ENCODE assay signal across 17 cellular contexts in the genomic region with DNA sequence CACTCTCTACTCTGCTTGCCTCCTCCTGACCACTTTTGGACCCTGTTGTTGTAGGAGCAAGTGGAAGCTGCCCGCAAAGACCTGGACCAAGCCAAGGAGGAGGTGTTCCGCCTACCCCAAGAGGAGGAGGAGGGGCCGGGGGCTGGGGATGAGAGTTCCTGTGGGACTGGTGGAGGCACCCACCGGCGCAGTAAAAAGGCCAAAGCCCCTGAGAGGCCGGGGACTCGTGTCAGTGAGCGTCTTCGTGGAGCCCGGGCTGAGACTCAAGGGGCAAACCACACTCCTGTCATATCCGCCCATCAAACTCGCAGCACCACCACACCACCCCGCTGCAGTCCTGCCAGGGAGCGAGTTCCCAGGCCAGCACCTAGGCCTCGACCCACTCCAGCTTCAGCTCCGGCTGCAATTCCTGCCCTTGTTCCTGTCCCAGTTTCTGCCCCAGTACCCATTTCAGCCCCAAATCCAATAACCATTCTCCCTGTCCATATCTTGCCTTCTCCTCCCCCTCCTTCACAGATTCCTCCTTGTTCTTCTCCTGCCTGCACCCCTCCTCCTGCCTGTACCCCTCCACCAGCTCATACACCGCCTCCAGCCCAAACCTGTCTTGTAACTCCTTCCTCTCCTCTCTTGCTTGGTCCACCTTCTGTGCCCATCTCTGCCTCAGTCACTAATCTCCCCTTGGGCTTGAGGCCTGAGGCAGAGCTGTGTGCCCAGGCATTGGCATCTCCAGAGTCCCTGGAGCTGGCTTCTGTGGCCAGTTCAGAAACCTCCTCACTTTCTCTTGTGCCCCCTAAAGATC. TPM values are rescaled to one million over a fixed set of nuclear protein-coding genes. Genes with fewer than 3 reads are reported as not detected.
DNase-seq lines count a peak whose midpoint lies in the region; ATAC-seq and TF ChIP-seq lines count a peak whose summit lies in the region.
"Had no signal": no experiment of that assay in that cellular context is flagged by ENCODE, and none has a peak within 500 bp of the region (broad histone marks: within the 10 kb centered on the region; RNA-seq: fewer than 3 reads in every experiment).

No MANE protein-coding gene starts in this region.

- no peaks in the 10 kb centered on the region for H3K27me3 Mint-ChIP-seq in activated CD8-positive, alpha-beta T cell treated with anti-CD3 and anti-CD28 coated beads, Interleukin-2, amount 10 ng/mL, durations not matched to agents 7 days and 5 days (ENCODE audit: low read depth)
- H3K27me3 Mint-ChIP-seq in activated CD8-positive, alpha-beta T cell treated with anti-CD3 and anti-CD28 coated beads for 36 hours, result no peaks in the 10 kb centered on the region
- H3K27me3 Mint-ChIP-seq in stimulated activated naive CD8-positive, alpha-beta T cell treated with anti-CD3 and anti-CD28 coated beads, Interleukin-15, Interleukin-2, amounts not matched to agents 100 ng/mL and 50 ng/mL, for 24 hours, result no peaks in the 10 kb centered on the region
- no peaks in the 10 kb centered on the region for H3K27me3 Mint-ChIP-seq in stimulated activated naive CD8-positive, alpha-beta T cell treated with anti-CD3 and anti-CD28 coated beads, Interleukin-15, amount 100 ng/mL, for 72 hours
- no peaks in the 10 kb centered on the region for H3K27me3 Mint-ChIP-seq in nephron progenitor cell (ENCODE audit: low read depth, poor library complexity)

- no peak for TF ChIP-seq CTCF in activated CD8-positive, alpha-beta T cell treated with anti-CD3 and anti-CD28 coated beads for 36 hours (IDR thresholded peaks at IDR 0.05)
- TF ChIP-seq CTCF in nephron progenitor cell (IDR thresholded peaks at IDR 0.05), result no peak
- TF ChIP-seq CTCF in PC-9 (conservative IDR thresholded peaks at IDR 0.05), result no peak

- peaks cover 12% of the 10 kb centered on the region for H3K79me2 ChIP-seq in PC-9 (ENCODE audit: low read depth)

- POLR2A ChIA-PET in activated CD8-positive, alpha-beta T cell treated with anti-CD3 and anti-CD28 coated beads, Interleukin-2, amount 10 ng/mL, durations not matched to agents 7 days and 5 days (lab: Charles Lee), result interaction anchor here (0.6 to 1.6 kb wide), 3 partner anchors 11 to 87 kb away, joined by 4 to 7 read pairs (median 5); a partner anchor contains a TSS
- POLR2A ChIA-PET in activated CD8-positive, alpha-beta T cell treated with anti-CD3 and anti-CD28 coated beads for 36 hours (lab: Charles Lee), result interaction anchor here (0.8 to 2.3 kb wide), 9 partner anchors 10 to 69 kb away, joined by 3 to 12 read pairs (median 3); a partner anchor contains a TSS
- POLR2A ChIA-PET in HEK293T (lab: Yijun Ruan, JAX), result interaction anchor here (1.0 to 3.5 kb wide), 4 partner anchors 9 to 26 kb away, joined by 3 to 26 read pairs (median 6); a partner anchor contains a TSS
- POLR2A ChIA-PET in PC-9 (lab: Charles Lee; ENCODE audit: unreplicated experiment), result interaction anchor here (0.6 kb wide), 1 partner anchor 45 kb away, joined by 3 read pairs; no protein-coding TSS in a partner anchor

- 0 out of 2 replicates have a peak, but pooled peaks cover 17% of the 10 kb centered on the region for H4K20me1 ChIP-seq in PC-9 (ENCODE audit: insufficient read depth)

- H3K27ac Mint-ChIP-seq in activated CD8-positive, alpha-beta T cell treated with anti-CD3 and anti-CD28 coated beads, Interleukin-2, amount 10 ng/mL, durations not matched to agents 7 days and 5 days, result peak overlapping the region; percentile 51
- no peak overlapping the region for H3K27ac Mint-ChIP-seq in activated CD8-positive, alpha-beta T cell treated with anti-CD3 and anti-CD28 coated beads for 36 hours
- peak overlapping the region; percentile 59 for H3K27ac Mint-ChIP-seq in stimulated activated naive CD8-positive, alpha-beta T cell treated with anti-CD3 and anti-CD28 coated beads, Interleukin-15, Interleukin-2, amounts not matched to agents 100 ng/mL and 50 ng/mL, for 24 hours
- peak overlapping the region in 1 of 2 donors; percentile 48 for H3K27ac Mint-ChIP-seq in stimulated activated naive CD8-positive, alpha-beta T cell treated with anti-CD3 and anti-CD28 coated beads, Interleukin-15, amount 100 ng/mL, for 72 hours
- peak overlapping the region; percentile 64 for H3K27ac Mint-ChIP-seq in nephron progenitor cell

- no peaks in the 10 kb centered on the region for H3K9me3 ChIP-seq in PC-9 (ENCODE audit: insufficient read depth, low read depth)

- peaks cover 64% of the 10 kb centered on the region for H3K36me3 Mint-ChIP-seq in activated CD8-positive, alpha-beta T cell treated with anti-CD3 and anti-CD28 coated beads, Interleukin-2, amount 10 ng/mL, durations not matched to agents 7 days and 5 days (ENCODE audit: low read depth)
- peaks cover 58% of the 10 kb centered on the region for H3K36me3 Mint-ChIP-seq in activated CD8-positive, alpha-beta T cell treated with anti-CD3 and anti-CD28 coated beads for 36 hours (ENCODE audit: low read depth)
- H3K36me3 Mint-ChIP-seq in stimulated activated naive CD8-positive, alpha-beta T cell treated with anti-CD3 and anti-CD28 coated beads, Interleukin-15, Interleukin-2, amounts not matched to agents 100 ng/mL and 50 ng/mL, for 24 hours (ENCODE audit: low read depth), result peaks cover 69% of the 10 kb centered on the region
- peaks cover 73% of the 10 kb centered on the region for H3K36me3 Mint-ChIP-seq in nephron progenitor cell (ENCODE audit: low read depth)

- peaks cover 29% of the 10 kb centered on the region for H3K4me1 ChIP-seq in PC-9 (replicated peaks; ENCODE audit: insufficient read depth)

- no peaks in the 10 kb centered on the region for H3K9me3 Mint-ChIP-seq in activated CD8-positive, alpha-beta T cell treated with anti-CD3 and anti-CD28 coated beads, Interleukin-2, amount 10 ng/mL, durations not matched to agents 7 days and 5 days (ENCODE audit: insufficient read depth)
- no peaks in the 10 kb centered on the region for H3K9me3 Mint-ChIP-seq in activated CD8-positive, alpha-beta T cell treated with anti-CD3 and anti-CD28 coated beads for 36 hours
- H3K9me3 Mint-ChIP-seq in stimulated activated naive CD8-positive, alpha-beta T cell treated with anti-CD3 and anti-CD28 coated beads, Interleukin-15, Interleukin-2, amounts not matched to agents 100 ng/mL and 50 ng/mL, for 24 hours, result no peaks in the 10 kb centered on the region
- H3K9me3 Mint-ChIP-seq in stimulated activated naive CD8-positive, alpha-beta T cell treated with anti-CD3 and anti-CD28 coated beads, Interleukin-15, amount 100 ng/mL, for 72 hours, result no peaks in the 10 kb centered on the region
- no peaks in the 10 kb centered on the region for H3K9me3 Mint-ChIP-seq in nephron progenitor cell

- no peak overlapping the region for H3K4me3 Mint-ChIP-seq in activated CD8-positive, alpha-beta T cell treated with anti-CD3 and anti-CD28 coated beads, Interleukin-2, amount 10 ng/mL, durations not matched to agents 7 days and 5 days
- H3K4me3 Mint-ChIP-seq in activated CD8-positive, alpha-beta T cell treated with anti-CD3 and anti-CD28 coated beads for 36 hours, result no peak overlapping the region
- H3K4me3 Mint-ChIP-seq in stimulated activated naive CD8-positive, alpha-beta T cell treated with anti-CD3 and anti-CD28 coated beads, Interleukin-15, Interleukin-2, amounts not matched to agents 100 ng/mL and 50 ng/mL, for 24 hours, result no peak overlapping the region
- no peak overlapping the region for H3K4me3 Mint-ChIP-seq in stimulated activated naive CD8-positive, alpha-beta T cell treated with anti-CD3 and anti-CD28 coated beads, Interleukin-15, amount 100 ng/mL, for 72 hours
- no peak overlapping the region for H3K4me3 Mint-ChIP-seq in nephron progenitor cell

- no peaks in the 10 kb centered on the region for H3K9me2 ChIP-seq in PC-9 (ENCODE audit: insufficient read depth)

- no peak overlapping the region for H3K4me3 ChIP-seq in PC-9

- no peak for DNase-seq in activated CD8-positive, alpha-beta T cell treated with anti-CD3 and anti-CD28 coated beads, Interleukin-2, amount 10 ng/mL, durations not matched to agents 7 days and 5 days
- DNase-seq in activated CD8-positive, alpha-beta T cell treated with anti-CD3 and anti-CD28 coated beads for 36 hours, result no peak
- DNase-seq in stimulated activated naive CD8-positive, alpha-beta T cell treated with anti-CD3 and anti-CD28 coated beads, Interleukin-15, amount 100 ng/mL, for 72 hours, result no peak
- DNase-seq in nephron progenitor cell (no peak), HEK293T (ENCODE audit: extremely low spot score) (no peak), PC-9 (no peak)
- DNase-seq: C1 segment of cervical spinal cord, HCEC 1CT, KG1, NCI-H1092, NCI-H1694, NCI-H2107, NCI-H226, NCI-H526, RPMI8226 had no signal

- no peak overlapping the region for H3K4me2 ChIP-seq in PC-9

- CTCF ChIA-PET in activated CD8-positive, alpha-beta T cell treated with anti-CD3 and anti-CD28 coated beads, Interleukin-2, amount 10 ng/mL, durations not matched to agents 7 days and 5 days (lab: Charles Lee), result interaction anchor here (0.7 kb wide), 1 partner anchor 11 kb away, joined by 3 read pairs; a partner anchor contains a TSS
- CTCF ChIA-PET in activated CD8-positive, alpha-beta T cell treated with anti-CD3 and anti-CD28 coated beads for 36 hours (lab: Charles Lee), result interaction anchor here (1.0 kb wide), 1 partner anchor 107 kb away, joined by 3 read pairs; no protein-coding TSS in a partner anchor
- CTCF ChIA-PET in HEK293T (lab: Yijun Ruan, JAX), result no interaction called here
- CTCF ChIA-PET in PC-9 (lab: Charles Lee), result no interaction called here

- H3K36me3 ChIP-seq in PC-9 (ENCODE audit: low read depth), result peaks cover 19% of the 10 kb centered on the region

- intact Hi-C loops in activated CD8-positive, alpha-beta T cell treated with anti-CD3 and anti-CD28 coated beads for 36 hours (cut with micrococcal nuclease), result no loop called here
- intact Hi-C loops in PC-9 (cut with micrococcal nuclease; ENCODE audit: unreplicated experiment), result no loop called here

- H2AFZ ChIP-seq in PC-9, result no peak overlapping the region

- BruUV-seq in PC-9 (replicated peaks; lab: Mats Ljungman, UMichigan), result no TSS peak

- ATAC-seq in activated CD8-positive, alpha-beta T cell treated with anti-CD3 and anti-CD28 coated beads, Interleukin-2, amount 10 ng/mL, durations not matched to agents 7 days and 5 days, result no peak
- no peak for ATAC-seq in activated CD8-positive, alpha-beta T cell treated with anti-CD3 and anti-CD28 coated beads for 36 hours
- ATAC-seq in stimulated activated naive CD8-positive, alpha-beta T cell treated with anti-CD3 and anti-CD28 coated beads, Interleukin-15, amount 100 ng/mL, for 72 hours, result no peak
- ATAC-seq in GM18907 (IDR thresholded peaks at IDR 0.05; ENCODE audit: unreplicated experiment), result no peak

- H3K27me3 ChIP-seq in PC-9 (ENCODE audit: insufficient read depth, low read depth), result no peaks in the 10 kb centered on the region

- peaks cover 68% of the 10 kb centered on the region for H3F3A ChIP-seq in PC-9 (ENCODE audit: insufficient read depth, low read depth)

- no peaks in the 10 kb centered on the region for H3K4me1 Mint-ChIP-seq in activated CD8-positive, alpha-beta T cell treated with anti-CD3 and anti-CD28 coated beads, Interleukin-2, amount 10 ng/mL, durations not matched to agents 7 days and 5 days (ENCODE audit: low read depth)
- peaks cover 10% of the 10 kb centered on the region for H3K4me1 Mint-ChIP-seq in activated CD8-positive, alpha-beta T cell treated with anti-CD3 and anti-CD28 coated beads for 36 hours (ENCODE audit: low read depth)
- H3K4me1 Mint-ChIP-seq in stimulated activated naive CD8-positive, alpha-beta T cell treated with anti-CD3 and anti-CD28 coated beads, Interleukin-15, Interleukin-2, amounts not matched to agents 100 ng/mL and 50 ng/mL, for 24 hours (ENCODE audit: low read depth), result peaks cover 10% of the 10 kb centered on the region
- H3K4me1 Mint-ChIP-seq in stimulated activated naive CD8-positive, alpha-beta T cell treated with anti-CD3 and anti-CD28 coated beads, Interleukin-15, amount 100 ng/mL, for 72 hours, result peaks cover 9% of the 10 kb centered on the region
- peaks cover 7% of the 10 kb centered on the region for H3K4me1 Mint-ChIP-seq in nephron progenitor cell

- no peak overlapping the region for H3K27ac ChIP-seq in PC-9

RNA-seq across cellular contexts. Expression of a gene that starts 11.0 kb away (rescaled TPM):
- 10 to 100 TPM; 42.1 to 43.7 TPM for total RNA-seq in activated CD8-positive, alpha-beta T cell treated with anti-CD3 and anti-CD28 coated beads, Interleukin-2, amount 10 ng/mL, durations not matched to agents 7 days and 5 days
- 10 to 100 TPM; 27.8 to 30.3 TPM for total RNA-seq in activated CD8-positive, alpha-beta T cell treated with anti-CD3 and anti-CD28 coated beads for 36 hours
- total RNA-seq in PC-9 (2021), result 66.1 and 67.3 TPM in 2 replicates

RNA-seq across cellular contexts. Expression of a gene that starts 24.7 kb away (rescaled TPM):
- 1 to 10 TPM; 4.4 to 4.8 TPM for total RNA-seq in activated CD8-positive, alpha-beta T cell treated with anti-CD3 and anti-CD28 coated beads, Interleukin-2, amount 10 ng/mL, durations not matched to agents 7 days and 5 days
- total RNA-seq in activated CD8-positive, alpha-beta T cell treated with anti-CD3 and anti-CD28 coated beads for 36 hours, result 1 to 10 TPM; 3.8 to 3.9 TPM
- total RNA-seq in PC-9 (2021), result 17.9 and 19.9 TPM in 2 replicates

RNA-seq across cellular contexts. Expression of a gene that starts 24.9 kb away (rescaled TPM):
- 100 to 1,000 TPM; 100 to 102 TPM for total RNA-seq in activated CD8-positive, alpha-beta T cell treated with anti-CD3 and anti-CD28 coated beads, Interleukin-2, amount 10 ng/mL, durations not matched to agents 7 days and 5 days
- total RNA-seq in activated CD8-positive, alpha-beta T cell treated with anti-CD3 and anti-CD28 coated beads for 36 hours, result 10 to 100 TPM; 63.2 to 68.1 TPM
- total RNA-seq in PC-9 (2021), result 149 and 178 TPM in 2 replicates

RNA-seq across cellular contexts. Expression of a gene that starts 38.2 kb away (rescaled TPM):
- 10 to 100 TPM; 75.2 to 76.0 TPM for total RNA-seq in activated CD8-positive, alpha-beta T cell treated with anti-CD3 and anti-CD28 coated beads, Interleukin-2, amount 10 ng/mL, durations not matched to agents 7 days and 5 days
- 10 to 100 TPM; 57.2 to 64.7 TPM for total RNA-seq in activated CD8-positive, alpha-beta T cell treated with anti-CD3 and anti-CD28 coated beads for 36 hours
- total RNA-seq in PC-9 (2021), result 92.0 and 116 TPM in 2 replicates

RNA-seq across cellular contexts. Expression of a gene that starts 49.8 kb away (rescaled TPM):
- total RNA-seq in activated CD8-positive, alpha-beta T cell treated with anti-CD3 and anti-CD28 coated beads, Interleukin-2, amount 10 ng/mL, durations not matched to agents 7 days and 5 days, result 1 to 10 TPM; 1.7 to 1.9 TPM
- total RNA-seq in activated CD8-positive, alpha-beta T cell treated with anti-CD3 and anti-CD28 coated beads for 36 hours, result 1 to 10 TPM; 2.8 to 3.2 TPM
- 21.7 and 25.6 TPM in 2 replicates for total RNA-seq in PC-9 (2021)

Comparison
In these comparisons a context has a peak if more than half of its experiments do, and no peak if none do; other contexts are left out.
1. CTCF ChIA-PET loops: an anchor here in activated CD8-positive, alpha-beta T cell treated with anti-CD3 and anti-CD28 coated beads, Interleukin-2, amount 10 ng/mL, durations not matched to agents 7 days and 5 days (0.7 kb wide) and activated CD8-positive, alpha-beta T cell treated with anti-CD3 and anti-CD28 coated beads for 36 hours (1.0 kb wide); none called in HEK293T and PC-9.